ENCODE assay signal across 5 cellular contexts in the genomic region with DNA sequence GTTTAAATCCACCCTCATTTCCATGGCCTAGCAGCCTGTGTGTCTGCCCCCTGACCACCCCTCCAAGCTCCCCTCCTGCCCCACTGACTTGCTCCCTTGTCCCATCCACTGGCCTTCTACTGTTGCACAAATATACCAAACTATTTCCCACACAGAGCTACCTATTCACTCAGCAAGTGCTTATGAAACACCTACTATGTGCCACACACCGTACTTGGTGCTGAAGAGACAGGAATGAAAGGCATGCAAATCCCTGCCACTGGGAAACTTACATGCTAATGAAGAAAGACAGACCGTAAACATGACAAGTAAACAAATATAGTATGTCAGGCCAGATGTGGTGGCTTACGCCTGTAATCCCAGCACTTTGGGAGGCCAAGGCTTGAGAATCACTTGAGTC.
"Had no signal": no experiment of that assay in that cellular context is flagged by ENCODE, and none has a peak within 500 bp of the region (broad histone marks: within the 10 kb centered on the region; RNA-seq: fewer than 3 reads in every experiment).

No MANE protein-coding gene starts in this region.

- H3K27ac ChIP-seq: HL-60 had no signal

- FAIRE-seq: HTR-8/SVneo had no signal

- DNase-seq: IMR-90, KBM-7, KG1 had no signal
